Comparison of ENCODE assay signal across 26 cellular contexts in genomic region chr2:31241625-31242270, GRCh38.
DNase-seq lines count a peak whose midpoint lies in the region; ATAC-seq lines count a peak whose summit lies in the region.
"Had no signal": no experiment of that assay in that cellular context is flagged by ENCODE, and none has a peak within 500 bp of the region (broad histone marks: within the 10 kb centered on the region; RNA-seq: fewer than 3 reads in every experiment).

No MANE protein-coding gene starts in this region.

- H3K9me3 Mint-ChIP-seq in memory B cell, result no peaks in the 10 kb centered on the region
- no peaks in the 10 kb centered on the region for H3K9me3 Mint-ChIP-seq in stimulated activated naive B cell treated with anti-CD40 and anti-IgM and Interleukin-4, amounts not matched to agents 10 μg/mL and 1 μg/mL and 100 μg/mL, for 72 hours
- H3K9me3 Mint-ChIP-seq: activated CD8-positive, alpha-beta T cell treated with anti-CD3 and anti-CD28 coated beads for 36 hours; activated naive CD8-positive, alpha-beta T cell treated with anti-CD3 and anti-CD28 coated beads for 36 hours; activated T-helper 2 cell treated with anti-CD3 and anti-CD28 coated beads, Interferon-gamma antibody, Interleukin-2, Interleukin-4, amounts not matched to agents 10 μg/mL and 5 μg/mL and 100 μg/mL, durations not matched to agents 14 hours and 24 hours and 36 hours; CD4-positive, alpha-beta T cell; mesothelial cell of epicardium; naive thymus-derived CD8-positive, alpha-beta T cell had no signal

- H3K36me3 Mint-ChIP-seq in memory B cell, result peaks cover 23% of the 10 kb centered on the region
- peaks cover 7 to 15% of the 10 kb centered on the region in 2 donors for H3K36me3 Mint-ChIP-seq in stimulated activated naive B cell treated with anti-CD40 and anti-IgM and Interleukin-4, amounts not matched to agents 10 μg/mL and 1 μg/mL and 100 μg/mL, for 72 hours
- H3K36me3 Mint-ChIP-seq: activated naive CD8-positive, alpha-beta T cell treated with anti-CD3 and anti-CD28 coated beads for 36 hours had no signal

- H3K4me3 Mint-ChIP-seq in memory B cell, result peak overlapping the region; percentile 34
- no peak overlapping the region for H3K4me3 Mint-ChIP-seq in stimulated activated naive B cell treated with anti-CD40 and anti-IgM and Interleukin-4, amounts not matched to agents 10 μg/mL and 1 μg/mL and 100 μg/mL, for 72 hours
- H3K4me3 Mint-ChIP-seq: activated CD8-positive, alpha-beta T cell treated with anti-CD3 and anti-CD28 coated beads for 36 hours; activated naive CD8-positive, alpha-beta T cell treated with anti-CD3 and anti-CD28 coated beads for 36 hours; CD4-positive, alpha-beta T cell; mesothelial cell of epicardium; naive thymus-derived CD8-positive, alpha-beta T cell; T-helper 17 cell had no signal

- DNase-seq in DMS 273 (lab: John Stamatoyannopoulos, UW; ENCODE audit: unreplicated experiment), result peak; percentile 30
- no peak for DNase-seq in DMS 273 treated with DMSO at 0.1 percent for 48 hours (lab: John Stamatoyannopoulos, UW)
- peak; percentile 56 for DNase-seq in NCI-H69 (lab: John Stamatoyannopoulos, UW)
- DNase-seq in memory B cell (ENCODE audit: low spot score in 2 of 2), result no peak
- peak; percentile 29 for DNase-seq in stimulated activated naive B cell treated with anti-CD40 and anti-IgM and Interleukin-4, amounts not matched to agents 10 μg/mL and 1 μg/mL and 100 μg/mL, for 72 hours
- DNase-seq in NCI-H2196 treated with DMSO at 0.1 percent for 48 hours (lab: John Stamatoyannopoulos, UW; ENCODE audit: unreplicated experiment), result no peak
- no peak for DNase-seq in NCI-H2107 (lab: John Stamatoyannopoulos, UW)
- no peak for DNase-seq in SIG-M5 treated with dmso at 0.1 percent for 504 hours (lab: John Stamatoyannopoulos, UW; ENCODE audit: unreplicated experiment)
- DNase-seq: activated CD4-positive, CD25-positive, alpha-beta regulatory T cell treated with anti-CD3 and anti-CD28 coated beads, Interleukin-2, amount 50 U/mL, for 72 hours; activated CD8-positive, alpha-beta T cell treated with anti-CD3 and anti-CD28 coated beads for 36 hours; activated naive CD8-positive, alpha-beta T cell treated with anti-CD3 and anti-CD28 coated beads for 36 hours; aorta; caudate nucleus; CD4-positive, alpha-beta T cell; esophagus squamous epithelium; foreskin melanocyte; left lung; naive thymus-derived CD8-positive, alpha-beta T cell; NCI-H1048; NCI-H187 treated with DMSO at 0.1 percent for 48 hours; NCI-H526; occipital lobe; T-helper 17 cell; upper lobe of left lung had no signal

- H3K4me1 Mint-ChIP-seq in memory B cell, result peaks cover 40% of the 10 kb centered on the region
- H3K4me1 Mint-ChIP-seq in stimulated activated naive B cell treated with anti-CD40 and anti-IgM and Interleukin-4, amounts not matched to agents 10 μg/mL and 1 μg/mL and 100 μg/mL, for 72 hours, result peaks cover 28 to 32% of the 10 kb centered on the region in 2 donors

- no peak for ATAC-seq in memory B cell (ENCODE audit: low read depth)
- ATAC-seq in stimulated activated naive B cell treated with anti-CD40 and anti-IgM and Interleukin-4, amounts not matched to agents 10 μg/mL and 1 μg/mL and 100 μg/mL, for 72 hours (replicated peaks), result peak; percentile 48 to 85
- ATAC-seq: activated CD8-positive, alpha-beta T cell treated with anti-CD3 and anti-CD28 coated beads for 36 hours; left lung; naive thymus-derived CD8-positive, alpha-beta T cell; T-helper 17 cell had no signal

- no peaks in the 10 kb centered on the region for H3K27me3 Mint-ChIP-seq in memory B cell
- H3K27me3 Mint-ChIP-seq in stimulated activated naive B cell treated with anti-CD40 and anti-IgM and Interleukin-4, amounts not matched to agents 10 μg/mL and 1 μg/mL and 100 μg/mL, for 72 hours, result no peaks in the 10 kb centered on the region
- H3K27me3 Mint-ChIP-seq: activated CD8-positive, alpha-beta T cell treated with anti-CD3 and anti-CD28 coated beads for 36 hours; activated naive CD8-positive, alpha-beta T cell treated with anti-CD3 and anti-CD28 coated beads for 36 hours; CD4-positive, alpha-beta T cell; naive thymus-derived CD8-positive, alpha-beta T cell; T-helper 17 cell had no signal

- H3K27ac Mint-ChIP-seq in memory B cell, result peak overlapping the region; percentile 88
- peak overlapping the region; percentile 33 for H3K27ac Mint-ChIP-seq in stimulated activated naive B cell treated with anti-CD40 and anti-IgM and Interleukin-4, amounts not matched to agents 10 μg/mL and 1 μg/mL and 100 μg/mL, for 72 hours
- H3K27ac Mint-ChIP-seq: activated CD8-positive, alpha-beta T cell treated with anti-CD3 and anti-CD28 coated beads for 36 hours; activated naive CD8-positive, alpha-beta T cell treated with anti-CD3 and anti-CD28 coated beads for 36 hours; activated T-helper 2 cell treated with anti-CD3 and anti-CD28 coated beads, Interferon-gamma antibody, Interleukin-2, Interleukin-4, amounts not matched to agents 10 μg/mL and 5 μg/mL and 100 μg/mL, durations not matched to agents 14 hours and 24 hours and 36 hours; CD4-positive, alpha-beta T cell; mesothelial cell of epicardium; naive thymus-derived CD8-positive, alpha-beta T cell had no signal

Comparison
In these comparisons a context has a peak if more than half of its experiments do, and no peak if none do; other contexts are left out.
1. DNase-seq: peak in DMS 273 (single experiment), NCI-H69 (single experiment) and stimulated activated naive B cell treated with anti-CD40 and anti-IgM and Interleukin-4, amounts not matched to agents 10 μg/mL and 1 μg/mL and 100 μg/mL, for 72 hours (single experiment); none in DMS 273 treated with DMSO at 0.1 percent for 48 hours (single experiment), memory B cell (0 of 2), NCI-H2196 treated with DMSO at 0.1 percent for 48 hours (single experiment), NCI-H2107 (single experiment) and SIG-M5 treated with dmso at 0.1 percent for 504 hours (single experiment).